Comparison of ENCODE assay signal across 15 cellular contexts in genomic region chr3:195573611-195574496, GRCh38. TPM values are rescaled to one million over a fixed set of nuclear protein-coding genes. Genes with fewer than 3 reads are reported as not detected.
DNase-seq lines count a peak whose midpoint lies in the region; ATAC-seq and TF ChIP-seq lines count a peak whose summit lies in the region.
"Had no signal": no experiment of that assay in that cellular context is flagged by ENCODE, and none has a peak within 500 bp of the region (broad histone marks: within the 10 kb centered on the region; RNA-seq: fewer than 3 reads in every experiment).

No MANE protein-coding gene starts in this region.

- H3K27ac ChIP-seq in H9 (ENCODE audit: insufficient read length, low read depth, low read length) (no peak overlapping the region), dorsolateral prefrontal cortex (peak overlapping the region in 42 of 59 donors; percentile 2 to 77 (median 42)), neural progenitor cell (no peak overlapping the region), skeletal muscle tissue (ENCODE audit: low read depth, low read length) (peak overlapping the region; percentile 56)
- H3K27ac ChIP-seq: BLaER1 had no signal

- no peak overlapping the region for H2BK120ac ChIP-seq in H9 (ENCODE audit: low read depth, low read length, poor library complexity, severe bottlenecking)

- H2AFZ ChIP-seq in H9 (ENCODE audit: low read length) (no peak overlapping the region), neural progenitor cell (replicated peaks) (no peak overlapping the region)

- H3K4me3 Mint-ChIP-seq in H9 (no peak overlapping the region), neural progenitor cell (peak overlapping the region; percentile 12)
- no peak overlapping the region for H3K4me3 Mint-ChIP-seq in activated CD4-positive, alpha-beta memory T cell treated with anti-CD3 and anti-CD28 coated beads for 36 hours

- no peak overlapping the region for H3K4ac ChIP-seq in H9 (ENCODE audit: low read depth, low read length)

- H3K14ac ChIP-seq in H9 (ENCODE audit: insufficient read depth, low read length): no peak overlapping the region

- no peaks in the 10 kb centered on the region for H3K9me3 ChIP-seq in H9 (ENCODE audit: control insufficient read depth, low read depth, low read length)
- H3K9me3 ChIP-seq in neural progenitor cell (ENCODE audit: low read depth): no peaks in the 10 kb centered on the region
- no peaks in the 10 kb centered on the region for H3K9me3 ChIP-seq in skeletal muscle tissue (ENCODE audit: control insufficient read depth in 3 of 3, low read length in 3 of 3)
- H3K9me3 ChIP-seq: BLaER1 had no signal

- no peak overlapping the region for H2BK12ac ChIP-seq in H9 (ENCODE audit: insufficient read length, low read depth, low read length)

- no peak overlapping the region for H3T11ph ChIP-seq in H9 (ENCODE audit: low read length)

- H3K27ac Mint-ChIP-seq in H9 (peak overlapping the region in 2 of 3 experiments; percentile 17 to 41; a peak in 1 of 7 replicates), neural progenitor cell (no peak overlapping the region)
- H3K27ac Mint-ChIP-seq in activated CD4-positive, alpha-beta memory T cell treated with anti-CD3 and anti-CD28 coated beads for 36 hours: no peak overlapping the region

- H3K4me1 ChIP-seq in H9 (ENCODE audit: insufficient read depth, low read length): no peaks in the 10 kb centered on the region; the same call in 1 of the 2 replicates
- no peaks in the 10 kb centered on the region for H3K4me1 ChIP-seq in neural progenitor cell
- H3K4me1 ChIP-seq in skeletal muscle tissue (ENCODE audit: control insufficient read depth in 3 of 3, insufficient read depth in 3 of 3, low read length in 3 of 3): peaks cover 17 to 22% (median 19%) of the 10 kb centered on the region in 3 donors

- no peak overlapping the region for H2BK15ac ChIP-seq in H9 (ENCODE audit: low read depth, low read length)

- H4K20me1 ChIP-seq in H9 (ENCODE audit: control insufficient read depth, insufficient read depth, insufficient read length) (no peaks in the 10 kb centered on the region), neural progenitor cell (ENCODE audit: low read depth) (no peaks in the 10 kb centered on the region)
- H4K20me1 ChIP-seq: BLaER1 had no signal

- H3K79me2 ChIP-seq in H9 (ENCODE audit: insufficient read depth, low read length): no peaks in the 10 kb centered on the region
- H3K79me2 ChIP-seq in neural progenitor cell (ENCODE audit: low read depth): no peaks in the 10 kb centered on the region

- TF ChIP-seq CTCF in H9 (conservative IDR thresholded peaks at IDR 0.05): no peak
- no peak for TF ChIP-seq CTCF in dorsolateral prefrontal cortex (IDR thresholded peaks at IDR 0.05 in 54 of 56, conservative IDR thresholded peaks at IDR 0.05 in 2 of 56; ENCODE audit: low read depth in 1 of 56, partially characterized antibody in 56 of 56)
- no peak for TF ChIP-seq CTCF in neural progenitor cell (IDR thresholded peaks at IDR 0.05)

- H3K4me3 ChIP-seq in dorsolateral prefrontal cortex: peak overlapping the region in 2 of 59 donors; percentile 7 to 12
- no peak overlapping the region for H3K4me3 ChIP-seq in neural progenitor cell
- H3K4me3 ChIP-seq in skeletal muscle tissue (ENCODE audit: low read length in 3 of 3): peak overlapping the region in 1 of 3 donors; percentile 42
- H3K4me3 ChIP-seq: BLaER1 had no signal

- H3F3A ChIP-seq in neural progenitor cell (ENCODE audit: low read depth): no peaks in the 10 kb centered on the region

- no peak overlapping the region for H3K18ac ChIP-seq in H9 (ENCODE audit: insufficient read length, low read depth, low read length)

- H3K23ac ChIP-seq in H9 (ENCODE audit: insufficient read length, low read depth, low read length): no peak overlapping the region

- H3K36me3 ChIP-seq in neural progenitor cell (no peaks in the 10 kb centered on the region), skeletal muscle tissue (ENCODE audit: control insufficient read depth in 3 of 3, insufficient read depth in 3 of 3, low read length in 3 of 3) (peaks cover 0 to 7% (median 0%) of the 10 kb centered on the region in 3 donors)
- H3K36me3 ChIP-seq: BLaER1 had no signal

- ATAC-seq in HG03196 (IDR thresholded peaks at IDR 0.05; ENCODE audit: unreplicated experiment): no peak
- ATAC-seq: HCT116 had no signal

- H2BK5ac ChIP-seq in H9 (ENCODE audit: insufficient read length, low read length): no peak overlapping the region

- no peaks in the 10 kb centered on the region for H3K27me3 ChIP-seq in H9 (ENCODE audit: insufficient read depth, low read length)
- H3K27me3 ChIP-seq in dorsolateral prefrontal cortex: no peaks in the 10 kb centered on the region
- H3K27me3 ChIP-seq in neural progenitor cell: no peaks in the 10 kb centered on the region
- H3K27me3 ChIP-seq in skeletal muscle tissue (ENCODE audit: control insufficient read depth in 3 of 3, insufficient read depth in 3 of 3, low read length in 3 of 3): no peaks in the 10 kb centered on the region
- H3K27me3 ChIP-seq: BLaER1 had no signal

- H3K79me1 ChIP-seq in H9 (ENCODE audit: insufficient read depth, low read depth, low read length, poor library complexity, severe bottlenecking): no peaks in the 10 kb centered on the region

- no peak overlapping the region for H2BK20ac ChIP-seq in H9 (ENCODE audit: low read depth, low read length, poor library complexity, severe bottlenecking)

- H3K9me3 Mint-ChIP-seq in H9: peaks cover 4 to 5% of the 10 kb centered on the region in 2 experiments; a peak in 1 of 5 replicates
- H3K9me3 Mint-ChIP-seq in neural progenitor cell: peaks cover 3% of the 10 kb centered on the region
- no peaks in the 10 kb centered on the region for H3K9me3 Mint-ChIP-seq in activated CD4-positive, alpha-beta memory T cell treated with anti-CD3 and anti-CD28 coated beads for 36 hours

- DNase-seq in H9 (no peak), dorsolateral prefrontal cortex (no peak), neural progenitor cell (ENCODE audit: low spot score) (no peak)
- no peak for DNase-seq in activated CD4-positive, alpha-beta memory T cell treated with anti-CD3 and anti-CD28 coated beads for 36 hours
- DNase-seq in activated naive CD4-positive, alpha-beta T cell treated with Interleukin-2 at 50 U/mL for 16 hours: no peak
- DNase-seq: 8988T, AML-193, Calu3, DMS 273 treated with DMSO at 0.1 percent for 48 hours, DMS79, IMR-90 had no signal

- H4K8ac ChIP-seq in H9 (replicated peaks; ENCODE audit: insufficient read length, low read depth, low read length): no peak overlapping the region

- H2AK5ac ChIP-seq in H9 (ENCODE audit: insufficient read length, low read length): no peak overlapping the region

- H3K27me3 Mint-ChIP-seq in H9 (ENCODE audit: low read depth) (peaks cover 7% of the 10 kb centered on the region), neural progenitor cell (ENCODE audit: insufficient read depth, low read depth) (no peaks in the 10 kb centered on the region)
- no peaks in the 10 kb centered on the region for H3K27me3 Mint-ChIP-seq in activated CD4-positive, alpha-beta memory T cell treated with anti-CD3 and anti-CD28 coated beads for 36 hours

- no CpG with 5 or more reads among the region's 19 CpGs for WGBS in H9 (ENCODE audit: extremely low coverage, insufficient read length, low lambda C conversion rate)

- POLR2A ChIA-PET in activated CD4-positive, alpha-beta memory T cell treated with anti-CD3 and anti-CD28 coated beads for 36 hours (lab: Charles Lee): no interaction called here

- H3K9ac ChIP-seq in H9 (ENCODE audit: extremely low read depth, insufficient read length, low read length): no peak overlapping the region
- no peak overlapping the region for H3K9ac ChIP-seq in neural progenitor cell
- peak overlapping the region; percentile 19 to 52 (median 26) for H3K9ac ChIP-seq in skeletal muscle tissue (ENCODE audit: low read depth in 1 of 3, low read length in 3 of 3)
- H3K9ac ChIP-seq: BLaER1 had no signal

- 0 out of 7 replicates have a peak, but pooled peaks cover 0 to 2% (median 0%) of the 10 kb centered on the region in 3 experiments for H3K36me3 Mint-ChIP-seq in H9 (ENCODE audit: insufficient read depth in 1 of 3, low read depth in 3 of 3)
- H3K36me3 Mint-ChIP-seq in neural progenitor cell: no peaks in the 10 kb centered on the region
- H3K36me3 Mint-ChIP-seq in activated CD4-positive, alpha-beta memory T cell treated with anti-CD3 and anti-CD28 coated beads for 36 hours: no peaks in the 10 kb centered on the region

- H4K5ac ChIP-seq in H9 (ENCODE audit: insufficient read length, low read depth, low read length): no peak overlapping the region

- H3K4me2 ChIP-seq in H9 (ENCODE audit: insufficient read depth, insufficient read length, low read length) (no peak overlapping the region), neural progenitor cell (no peak overlapping the region)
- H3K4me2 ChIP-seq: BLaER1 had no signal

- peaks cover 2% of the 10 kb centered on the region for H3K23me2 ChIP-seq in H9 (ENCODE audit: insufficient read length, low read depth, low read length, poor library complexity, severe bottlenecking)

- intact Hi-C loops in dorsolateral prefrontal cortex (cut with DNase I): no loop called here
- intact Hi-C loops in activated CD4-positive, alpha-beta memory T cell treated with anti-CD3 and anti-CD28 coated beads for 36 hours (cut with micrococcal nuclease): no loop called here

- CTCF ChIA-PET in activated CD4-positive, alpha-beta memory T cell treated with anti-CD3 and anti-CD28 coated beads for 36 hours (lab: Charles Lee): no interaction called here

- peaks cover 15 to 16% of the 10 kb centered on the region in 2 experiments for H3K4me1 Mint-ChIP-seq in H9
- no peaks in the 10 kb centered on the region for H3K4me1 Mint-ChIP-seq in neural progenitor cell
- no peaks in the 10 kb centered on the region for H3K4me1 Mint-ChIP-seq in activated CD4-positive, alpha-beta memory T cell treated with anti-CD3 and anti-CD28 coated beads for 36 hours (ENCODE audit: low read depth)

- H3K56ac ChIP-seq in H9 (ENCODE audit: insufficient read length, low read depth, low read length): no peak overlapping the region

- H4K91ac ChIP-seq in H9 (ENCODE audit: insufficient read length, low read depth, low read length): no peak overlapping the region

RNA-seq across cellular contexts. Expression of gene APOD, which starts 9.9 kb away (rescaled TPM):
- total RNA-seq in H9 (2021): not detected in 2 replicates
- total RNA-seq in dorsolateral prefrontal cortex: 1,000 to 10,000 TPM in 1 of 120 experiments, 100 to 1,000 TPM in 119; 145 to 1,164 (median 402) TPM
- not detected in 2 replicates for total RNA-seq in neural progenitor cell (ENCODE audit: low replicate concordance)
- total RNA-seq in skeletal muscle tissue: 20.4 TPM
- total RNA-seq in activated CD4-positive, alpha-beta memory T cell treated with anti-CD3 and anti-CD28 coated beads for 36 hours: under 1 TPM; 0.48 to 0.59 TPM
- total RNA-seq: Calu3, IMR-90 had no signal

RNA-seq across cellular contexts. Expression of gene PPP1R2, which starts 30.7 kb away (rescaled TPM):
- total RNA-seq in H9 (2021) (38.3 and 38.8 TPM in 2 replicates), dorsolateral prefrontal cortex (10 to 100 TPM; 25.2 to 68.8 (median 47.3) TPM), neural progenitor cell (ENCODE audit: low replicate concordance) (59.2 and 63.8 TPM in 2 replicates), skeletal muscle tissue (42.8 TPM)
- 100 to 1,000 TPM; 101 to 105 TPM for total RNA-seq in activated CD4-positive, alpha-beta memory T cell treated with anti-CD3 and anti-CD28 coated beads for 36 hours

Comparison
In these comparisons a context has a peak if more than half of its experiments do, and no peak if none do; other contexts are left out.
1. H3K27ac ChIP-seq: peak in dorsolateral prefrontal cortex (42 of 59) and skeletal muscle tissue (single experiment); none in H9 (single experiment) and neural progenitor cell (single experiment).
2. H3K9ac ChIP-seq: peak in skeletal muscle tissue (3 of 3); none in H9 (single experiment) and neural progenitor cell (single experiment).
3. H3K27ac Mint-ChIP-seq: peak in H9 (2 of 3); none in neural progenitor cell (single experiment) and activated CD4-positive, alpha-beta memory T cell treated with anti-CD3 and anti-CD28 coated beads for 36 hours (single experiment).
4. RNA of gene APOD, which starts 9.9 kb away (total RNA-seq): 145 to 1,164 TPM in dorsolateral prefrontal cortex and 20.4 TPM in skeletal muscle tissue (single experiment); 0.48 to 0.59 TPM in activated CD4-positive, alpha-beta memory T cell treated with anti-CD3 and anti-CD28 coated beads for 36 hours, not detected in H9 and not detected in neural progenitor cell; every median in the first group is over 10 times any median in the second.